Comparison of ENCODE assay signal across 11 cellular contexts in genomic region chr9:137441935-137442321, GRCh38. TPM values are rescaled to one million over a fixed set of nuclear protein-coding genes. Genes with fewer than 3 reads are reported as not detected.
DNase-seq lines count a peak whose midpoint lies in the region; ATAC-seq and TF ChIP-seq lines count a peak whose summit lies in the region.
"Had no signal": no experiment of that assay in that cellular context is flagged by ENCODE, and none has a peak within 500 bp of the region (broad histone marks: within the 10 kb centered on the region; RNA-seq: fewer than 3 reads in every experiment).

No MANE protein-coding gene starts in this region.

- intact Hi-C loops in heart right ventricle (cut with DNase I) = loop anchor here in 1 of 10 donors (10.0 kb wide), 1 partner anchor 147 kb away; no protein-coding TSS in a partner anchor
- intact Hi-C loops in Right ventricle myocardium inferior (cut with DNase I) = no loop called here
- intact Hi-C loops in activated T-helper 1 cell treated with anti-CD3 and anti-CD28 coated beads, Interleukin-12 subunit alpha, Interleukin-12 subunit beta, Interleukin-2, Interleukin-4 antibody, amounts not matched to agents 30 ng/mL and 10 ng/mL and 1 ng/mL, durations not matched to agents 14 hours and 24 hours and 36 hours (cut with micrococcal nuclease) = loop anchor here (1.0 kb wide), 1 partner anchor 19 kb away; the partner anchor contains the start of genes EXD3 and NOXA1
- intact Hi-C loops in right lobe of liver (cut with DNase I) = no loop called here

- peaks cover 13% of the 10 kb centered on the region for H3K4me1 Mint-ChIP-seq in activated T-helper 1 cell treated with anti-CD3 and anti-CD28 coated beads, Interleukin-12 subunit alpha, Interleukin-12 subunit beta, Interleukin-2, Interleukin-4 antibody, amounts not matched to agents 30 ng/mL and 10 ng/mL and 1 ng/mL, durations not matched to agents 14 hours and 24 hours and 36 hours (ENCODE audit: low read depth)

- WGBS in heart right ventricle, 2 donors = 22 to 23% methylated on average over 5 to 7 of the region's 7 CpGs
- 12% methylated on average over 5 of the region's 7 CpGs for WGBS in right lobe of liver (ENCODE audit: insufficient coverage, low coverage, low lambda C conversion rate, missing lambda C conversion rate)
- WGBS in upper lobe of left lung, 2 donors = 11 to 35% methylated on average over 5 to 7 of the region's 7 CpGs

- H3K27ac Mint-ChIP-seq in activated T-helper 1 cell treated with anti-CD3 and anti-CD28 coated beads, Interleukin-12 subunit alpha, Interleukin-12 subunit beta, Interleukin-2, Interleukin-4 antibody, amounts not matched to agents 30 ng/mL and 10 ng/mL and 1 ng/mL, durations not matched to agents 14 hours and 24 hours and 36 hours = no peak overlapping the region
- H3K27ac Mint-ChIP-seq: CD14-positive monocyte had no signal

- H3K4me1 ChIP-seq in heart right ventricle = peaks cover 0 to 26% (median 5%) of the 10 kb centered on the region in 9 donors
- H3K4me1 ChIP-seq in right lobe of liver = peaks cover 0 to 12% (median 2%) of the 10 kb centered on the region in 4 donors
- peaks cover 10 to 20% (median 17%) of the 10 kb centered on the region in 4 donors for H3K4me1 ChIP-seq in upper lobe of left lung

- H3K27ac ChIP-seq in heart right ventricle (no peak overlapping the region), right lobe of liver (peak overlapping the region in 1 of 3 donors; percentile 29), upper lobe of left lung (no peak overlapping the region)

- no peak for TF ChIP-seq EP300 in upper lobe of left lung (IDR thresholded peaks at IDR 0.05)

- H3K4me3 Mint-ChIP-seq in activated T-helper 1 cell treated with anti-CD3 and anti-CD28 coated beads, Interleukin-12 subunit alpha, Interleukin-12 subunit beta, Interleukin-2, Interleukin-4 antibody, amounts not matched to agents 30 ng/mL and 10 ng/mL and 1 ng/mL, durations not matched to agents 14 hours and 24 hours and 36 hours = peak overlapping the region; percentile 77

- TF ChIP-seq POLR2A in right lobe of liver (IDR thresholded peaks at IDR 0.05) (no peak), upper lobe of left lung (IDR thresholded peaks at IDR 0.05) (no peak)

- H3K27me3 ChIP-seq in heart right ventricle (peaks cover 0 to 41% (median 22%) of the 10 kb centered on the region in 7 donors), right lobe of liver (no peaks in the 10 kb centered on the region), upper lobe of left lung (peaks cover 0 to 8% (median 2%) of the 10 kb centered on the region in 4 donors)

- peaks cover 0 to 3% (median 0%) of the 10 kb centered on the region in 11 donors for H3K9me3 ChIP-seq in heart right ventricle
- H3K9me3 ChIP-seq in right lobe of liver = no peaks in the 10 kb centered on the region
- no peaks in the 10 kb centered on the region for H3K9me3 ChIP-seq in upper lobe of left lung

- no peak for TF ChIP-seq CTCF in heart right ventricle (IDR thresholded peaks at IDR 0.05)
- TF ChIP-seq CTCF in right lobe of liver (IDR thresholded peaks at IDR 0.05) = no peak
- TF ChIP-seq CTCF in upper lobe of left lung (IDR thresholded peaks at IDR 0.05) = no peak

- DNase-seq in heart right ventricle (no peak), Right ventricle myocardium inferior (ENCODE audit: missing footprints) (no peak), right lobe of liver (no peak), upper lobe of left lung (no peak), SHP77 treated with DMSO at 0.1 percent for 48 hours (lab: John Stamatoyannopoulos, UW) (no peak)
- no peak for DNase-seq in activated T-helper 1 cell treated with anti-CD3 and anti-CD28 coated beads, Interleukin-12 subunit alpha, Interleukin-12 subunit beta, Interleukin-2, Interleukin-4 antibody, amounts not matched to agents 30 ng/mL and 10 ng/mL and 1 ng/mL, durations not matched to agents 14 hours and 24 hours and 36 hours (ENCODE audit: low spot score)

- peaks cover 18% of the 10 kb centered on the region for H3K27me3 Mint-ChIP-seq in activated T-helper 1 cell treated with anti-CD3 and anti-CD28 coated beads, Interleukin-12 subunit alpha, Interleukin-12 subunit beta, Interleukin-2, Interleukin-4 antibody, amounts not matched to agents 30 ng/mL and 10 ng/mL and 1 ng/mL, durations not matched to agents 14 hours and 24 hours and 36 hours (ENCODE audit: insufficient read depth)

- H3K9me3 Mint-ChIP-seq in activated T-helper 1 cell treated with anti-CD3 and anti-CD28 coated beads, Interleukin-12 subunit alpha, Interleukin-12 subunit beta, Interleukin-2, Interleukin-4 antibody, amounts not matched to agents 30 ng/mL and 10 ng/mL and 1 ng/mL, durations not matched to agents 14 hours and 24 hours and 36 hours = no peaks in the 10 kb centered on the region

- peak overlapping the region in 6 of 10 donors; percentile 17 to 48 (median 42) for H3K4me3 ChIP-seq in heart right ventricle
- peak overlapping the region; percentile 33 to 53 (median 48) for H3K4me3 ChIP-seq in right lobe of liver
- peak overlapping the region in 3 of 4 donors; percentile 35 to 52 (median 51) for H3K4me3 ChIP-seq in upper lobe of left lung

- H3K36me3 ChIP-seq in heart right ventricle (no peaks in the 10 kb centered on the region), right lobe of liver (no peaks in the 10 kb centered on the region), upper lobe of left lung (no peaks in the 10 kb centered on the region)

- H3K36me3 Mint-ChIP-seq in activated T-helper 1 cell treated with anti-CD3 and anti-CD28 coated beads, Interleukin-12 subunit alpha, Interleukin-12 subunit beta, Interleukin-2, Interleukin-4 antibody, amounts not matched to agents 30 ng/mL and 10 ng/mL and 1 ng/mL, durations not matched to agents 14 hours and 24 hours and 36 hours (ENCODE audit: low read depth) = peaks cover 1% of the 10 kb centered on the region

- ATAC-seq in heart right ventricle (no peak), Right ventricle myocardium inferior (no peak), right lobe of liver (peak in 1 of 4 donors; percentile 1), upper lobe of left lung (ENCODE audit: low FRiP score in 2 of 2) (no peak), GM21390 (IDR thresholded peaks at IDR 0.05; ENCODE audit: unreplicated experiment) (no peak), GM21423 (IDR thresholded peaks at IDR 0.05; ENCODE audit: unreplicated experiment) (no peak)

RNA-seq across cellular contexts. Expression of gene ENTPD8, which starts 0.8 kb away (rescaled TPM):
- total RNA-seq in heart right ventricle (not detected), Right ventricle myocardium inferior (not detected), right lobe of liver (10 to 100 TPM in 2 of 6 experiments, 1 to 10 TPM in 4; 3.3 to 11.5 (median 7.5) TPM), upper lobe of left lung (under 1 TPM in 2 of 6 donors, not detected in 4; 0.15 to 0.17 TPM)
- under 1 TPM; 0.03 to 0.15 TPM for polyA plus RNA-seq in heart right ventricle
- total RNA-seq in activated T-helper 1 cell treated with anti-CD3 and anti-CD28 coated beads, Interleukin-12 subunit alpha, Interleukin-12 subunit beta, Interleukin-2, Interleukin-4 antibody, amounts not matched to agents 30 ng/mL and 10 ng/mL and 1 ng/mL, durations not matched to agents 14 hours and 24 hours and 36 hours = not detected in 2 replicates
- total RNA-seq: posterior vena cava had no signal
- polyA plus RNA-seq: CD14-positive monocyte, keratinocyte had no signal

RNA-seq across cellular contexts. Expression of gene NSMF, which starts 17.2 kb away (rescaled TPM):
- total RNA-seq in heart right ventricle = 10 to 100 TPM in 4 of 10 donors, 1 to 10 TPM in 6; 5.3 to 17.0 (median 9.0) TPM
- 10 to 100 TPM; 18.3 to 29.3 TPM for polyA plus RNA-seq in heart right ventricle
- 11.5 TPM for total RNA-seq in Right ventricle myocardium inferior
- 57.2 and 58.9 TPM in 2 replicates for total RNA-seq in activated T-helper 1 cell treated with anti-CD3 and anti-CD28 coated beads, Interleukin-12 subunit alpha, Interleukin-12 subunit beta, Interleukin-2, Interleukin-4 antibody, amounts not matched to agents 30 ng/mL and 10 ng/mL and 1 ng/mL, durations not matched to agents 14 hours and 24 hours and 36 hours
- 10 to 100 TPM; 15.6 to 55.4 (median 20.1) TPM for total RNA-seq in right lobe of liver
- total RNA-seq in upper lobe of left lung = 10 to 100 TPM; 20.4 to 57.6 (median 25.9) TPM

RNA-seq across cellular contexts. Expression of gene NOXA1, which starts 18.7 kb away (rescaled TPM):
- 1 to 10 TPM; 2.5 to 5.3 (median 3.0) TPM for total RNA-seq in heart right ventricle
- polyA plus RNA-seq in heart right ventricle = 10 to 100 TPM in 1 of 2 donors, under 1 TPM in 1; 0.62 to 10.6 TPM
- total RNA-seq in Right ventricle myocardium inferior = 2.2 TPM
- total RNA-seq in activated T-helper 1 cell treated with anti-CD3 and anti-CD28 coated beads, Interleukin-12 subunit alpha, Interleukin-12 subunit beta, Interleukin-2, Interleukin-4 antibody, amounts not matched to agents 30 ng/mL and 10 ng/mL and 1 ng/mL, durations not matched to agents 14 hours and 24 hours and 36 hours = 0.49 and 0.54 TPM in 2 replicates
- total RNA-seq in right lobe of liver = 1 to 10 TPM; 4.7 to 8.0 (median 5.7) TPM
- 10 to 100 TPM in 3 of 6 donors, 1 to 10 TPM in 3; 3.3 to 34.6 (median 11.7) TPM for total RNA-seq in upper lobe of left lung

RNA-seq across cellular contexts. Expression of gene EXD3, which starts 19.0 kb away (rescaled TPM):
- total RNA-seq in heart right ventricle (10 to 100 TPM in 3 of 10 donors, 1 to 10 TPM in 7; 7.8 to 14.0 (median 9.2) TPM), Right ventricle myocardium inferior (6.8 TPM), right lobe of liver (10 to 100 TPM in 3 of 6 experiments, 1 to 10 TPM in 3; 3.3 to 14.4 (median 10.6) TPM), upper lobe of left lung (100 to 1,000 TPM in 1 of 6 donors, 10 to 100 TPM in 5; 12.3 to 118 (median 24.8) TPM)
- 10 to 100 TPM in 1 of 2 donors, 1 to 10 TPM in 1; 5.8 to 33.0 TPM for polyA plus RNA-seq in heart right ventricle
- 4.8 and 4.9 TPM in 2 replicates for total RNA-seq in activated T-helper 1 cell treated with anti-CD3 and anti-CD28 coated beads, Interleukin-12 subunit alpha, Interleukin-12 subunit beta, Interleukin-2, Interleukin-4 antibody, amounts not matched to agents 30 ng/mL and 10 ng/mL and 1 ng/mL, durations not matched to agents 14 hours and 24 hours and 36 hours
